Comparison of ENCODE assay signal across 18 cellular contexts in genomic region chr1:209154916-209155315, GRCh38.
DNase-seq lines count a peak whose midpoint lies in the region; ATAC-seq and TF ChIP-seq lines count a peak whose summit lies in the region.
"Had no signal": no experiment of that assay in that cellular context is flagged by ENCODE, and none has a peak within 500 bp of the region (broad histone marks: within the 10 kb centered on the region; RNA-seq: fewer than 3 reads in every experiment).

No MANE protein-coding gene starts in this region.

- H3K9me3 Mint-ChIP-seq in GM23338 (no peaks in the 10 kb centered on the region), glutamatergic neuron (ENCODE audit: unreplicated experiment) (peaks cover 4% of the 10 kb centered on the region)
- H3K9me3 Mint-ChIP-seq: CD8-positive, alpha-beta T cell had no signal

- H3K4me1 Mint-ChIP-seq in GM23338 (peaks cover 48% of the 10 kb centered on the region), glutamatergic neuron (ENCODE audit: low read depth, unreplicated experiment) (peaks cover 43% of the 10 kb centered on the region)

- no peaks in the 10 kb centered on the region for H4K20me1 ChIP-seq in GM23338 (replicated peaks; ENCODE audit: insufficient read depth)
- H4K20me1 ChIP-seq in neural cell (ENCODE audit: insufficient read depth), result no peaks in the 10 kb centered on the region
- H4K20me1 ChIP-seq: BLaER1 treated with 17β-estradiol and CSF1 and Interleukin-3, amounts not matched to agents 10 nM and 100 nM had no signal

- H3K36me3 ChIP-seq in GM23338 (ENCODE audit: insufficient read depth) (no peaks in the 10 kb centered on the region), neural cell (ENCODE audit: insufficient read depth, low read length) (no peaks in the 10 kb centered on the region), lower lobe of right lung (no peaks in the 10 kb centered on the region)
- H3K36me3 ChIP-seq: BLaER1 treated with 17β-estradiol and CSF1 and Interleukin-3, amounts not matched to agents 10 nM and 100 nM had no signal

- H3K9ac ChIP-seq in neural cell (ENCODE audit: low read length), result no peak overlapping the region
- H3K9ac ChIP-seq: BLaER1 treated with 17β-estradiol and CSF1 and Interleukin-3, amounts not matched to agents 10 nM and 100 nM; SK-N-SH had no signal

- H3F3A ChIP-seq in GM23338 (replicated peaks; ENCODE audit: low read depth), result peaks cover 6% of the 10 kb centered on the region; the same call in 1 of the 2 replicates
- no peaks in the 10 kb centered on the region for H3F3A ChIP-seq in neural cell (ENCODE audit: insufficient read depth, low read length, poor library complexity, severe bottlenecking)

- no peak for DNase-seq in GM23338 (ENCODE audit: low spot score)
- peak; percentile 60 for DNase-seq in LHCN-M2 (ENCODE audit: low read depth)
- no peak for DNase-seq in glutamatergic neuron
- no peak for DNase-seq in lower lobe of right lung
- no peak for DNase-seq in SIG-M5 treated with dmso at 0.1 percent for 504 hours (lab: John Stamatoyannopoulos, UW; ENCODE audit: unreplicated experiment)
- no peak for DNase-seq in head of caudate nucleus
- DNase-seq: CD8-positive, alpha-beta T cell; DMS79 treated with DMSO at 0.1 percent for 48 hours; KBM-7; NCI-H187; NCI-H2107; NCI-H345; NCI-H524 treated with DMSO at 0.1 percent for 48 hours; SK-N-SH had no signal

- ATAC-seq in GM23338, result no peak
- ATAC-seq in lower lobe of right lung, result no peak
- ATAC-seq: CD8-positive, alpha-beta T cell; HepG2; Right ventricle myocardium inferior had no signal

- H3K36me3 Mint-ChIP-seq in GM23338 (ENCODE audit: low read depth) (no peaks in the 10 kb centered on the region), glutamatergic neuron (ENCODE audit: unreplicated experiment) (no peaks in the 10 kb centered on the region)
- H3K36me3 Mint-ChIP-seq: CD8-positive, alpha-beta T cell had no signal

- H3K9me3 ChIP-seq in neural cell (ENCODE audit: low read length) (no peaks in the 10 kb centered on the region), lower lobe of right lung (no peaks in the 10 kb centered on the region)
- H3K9me3 ChIP-seq: BLaER1 treated with 17β-estradiol and CSF1 and Interleukin-3, amounts not matched to agents 10 nM and 100 nM; SK-N-SH had no signal

- TF ChIP-seq CTCF in GM23338 (conservative IDR thresholded peaks at IDR 0.05; ENCODE audit: low read depth in 2 of 2) (no peak), glutamatergic neuron (IDR thresholded peaks at IDR 0.05; ENCODE audit: partially characterized antibody, unreplicated experiment) (no peak), neural cell (IDR thresholded peaks at IDR 0.05; ENCODE audit: poor library complexity, severe bottlenecking) (no peak), lower lobe of right lung (IDR thresholded peaks at IDR 0.05) (no peak)

- H3K27me3 Mint-ChIP-seq in GM23338 (ENCODE audit: insufficient read depth, low read depth, poor library complexity) (no peaks in the 10 kb centered on the region), glutamatergic neuron (ENCODE audit: unreplicated experiment) (peaks cover 4% of the 10 kb centered on the region)

- H3K9me2 ChIP-seq in GM23338 (ENCODE audit: insufficient read depth), result no peaks in the 10 kb centered on the region; the same call in 1 of the 2 replicates
- no peaks in the 10 kb centered on the region for H3K9me2 ChIP-seq in neural cell (ENCODE audit: insufficient read depth, low read length)
- H3K9me2 ChIP-seq: SK-N-SH had no signal

- H3K27ac Mint-ChIP-seq in GM23338 (peak overlapping the region; percentile 58), glutamatergic neuron (ENCODE audit: unreplicated experiment) (peak overlapping the region; percentile 65)
- H3K27ac Mint-ChIP-seq: CD8-positive, alpha-beta T cell had no signal

- no peaks in the 10 kb centered on the region for H3K79me2 ChIP-seq in GM23338 (replicated peaks; ENCODE audit: insufficient read depth)
- no peaks in the 10 kb centered on the region for H3K79me2 ChIP-seq in neural cell (replicated peaks; ENCODE audit: insufficient read depth, low read length)

- H3K4me3 Mint-ChIP-seq in GM23338, result no peak overlapping the region
- H3K4me3 Mint-ChIP-seq in glutamatergic neuron (ENCODE audit: unreplicated experiment), result no peak overlapping the region
- H3K4me3 Mint-ChIP-seq: CD8-positive, alpha-beta T cell had no signal

- TF ChIP-seq EP300 in neural cell (conservative IDR thresholded peaks at IDR 0.05; ENCODE audit: poor library complexity, severe bottlenecking), result no peak

- H3K27ac ChIP-seq in GM23338 (ENCODE audit: low read depth), result peak overlapping the region; percentile 58
- peak overlapping the region; percentile 78 for H3K27ac ChIP-seq in neural cell (ENCODE audit: low read length)
- no peak overlapping the region for H3K27ac ChIP-seq in lower lobe of right lung
- H3K27ac ChIP-seq: BLaER1 treated with 17β-estradiol and CSF1 and Interleukin-3, amounts not matched to agents 10 nM and 100 nM had no signal

- TF ChIP-seq RAD21 in neural cell (conservative IDR thresholded peaks at IDR 0.05), result no peak

- intact Hi-C loops in lower lobe of right lung (cut with DNase I), result no loop called here
- intact Hi-C loops in head of caudate nucleus (cut with DNase I), result no loop called here

- no peak overlapping the region for H2AFZ ChIP-seq in GM23338
- H2AFZ ChIP-seq in neural cell (ENCODE audit: low read depth, low read length), result no peak overlapping the region

- peak overlapping the region; percentile 25 for H3K4me2 ChIP-seq in GM23338
- no peak overlapping the region for H3K4me2 ChIP-seq in neural cell (ENCODE audit: low read length)
- H3K4me2 ChIP-seq: SK-N-SH had no signal

- H3K4me1 ChIP-seq in GM23338 (ENCODE audit: insufficient read depth) (peaks cover 42% of the 10 kb centered on the region), lower lobe of right lung (peaks cover 7% of the 10 kb centered on the region)

- no peaks in the 10 kb centered on the region for H3K27me3 ChIP-seq in GM23338 (ENCODE audit: insufficient read depth)
- H3K27me3 ChIP-seq in neural cell (ENCODE audit: insufficient read depth, low read depth, low read length), result no peaks in the 10 kb centered on the region
- H3K27me3 ChIP-seq in lower lobe of right lung (ENCODE audit: low read depth), result no peaks in the 10 kb centered on the region
- H3K27me3 ChIP-seq: BLaER1 treated with 17β-estradiol and CSF1 and Interleukin-3, amounts not matched to agents 10 nM and 100 nM had no signal

- no peak overlapping the region for H3K4me3 ChIP-seq in GM23338
- no peak overlapping the region for H3K4me3 ChIP-seq in neural cell (ENCODE audit: low read length)
- H3K4me3 ChIP-seq in lower lobe of right lung, result no peak overlapping the region
- H3K4me3 ChIP-seq: BLaER1 treated with 17β-estradiol and CSF1 and Interleukin-3, amounts not matched to agents 10 nM and 100 nM had no signal

TF ChIP-seq in GM23338, 12 proteins besides CTCF, POLR2A, EP300 and RAD21 (continues in another document):
- TF ChIP-seq NANOG (IDR thresholded peaks at IDR 0.05; ENCODE audit: borderline replicate concordance) (no peak), ETS1 (IDR thresholded peaks at IDR 0.05) (no peak)

TF ChIP-seq in neural cell, 6 proteins besides CTCF, POLR2A, EP300 and RAD21:
- TF ChIP-seq EZH2 (IDR thresholded peaks at IDR 0.05; ENCODE audit: borderline replicate concordance, insufficient read depth, low read length, poor library complexity, severe bottlenecking), result no peak
- TF ChIP-seq MXI1 (conservative IDR thresholded peaks at IDR 0.05; ENCODE audit: poor library complexity, severe bottlenecking), result no peak
- TF ChIP-seq TAF1 (IDR thresholded peaks at IDR 0.05; ENCODE audit: low read depth), result no peak
- no peak for TF ChIP-seq POLR2AphosphoS5 (IDR thresholded peaks at IDR 0.05)
- TF ChIP-seq SMC3 (conservative IDR thresholded peaks at IDR 0.05; ENCODE audit: poor library complexity), result no peak
- no peak for TF ChIP-seq REST (IDR thresholded peaks at IDR 0.05; ENCODE audit: borderline replicate concordance)
